8 cellular contexts compared by ENCODE assay signal in the genomic region with DNA sequence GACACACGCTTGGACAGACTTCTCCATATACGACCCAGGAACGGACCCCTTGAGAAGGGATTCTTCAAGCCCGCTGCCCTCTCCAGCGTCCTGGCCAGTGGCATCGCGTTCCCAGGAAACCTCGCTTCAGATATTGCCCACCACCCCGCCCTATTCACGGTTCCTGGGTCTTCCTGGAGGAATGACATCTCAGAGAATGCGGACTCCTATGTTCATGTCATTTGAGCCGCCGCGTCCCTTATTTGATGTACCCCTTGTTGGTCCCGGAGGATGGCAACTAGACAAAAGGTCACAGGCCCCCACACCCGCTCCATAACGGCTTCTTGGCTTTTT. TPM values are rescaled to one million over a fixed set of nuclear protein-coding genes. Genes with fewer than 3 reads are reported as not detected.
DNase-seq lines count a peak whose midpoint lies in the region; ATAC-seq, FAIRE-seq and TF ChIP-seq lines count a peak whose summit lies in the region.

No MANE protein-coding gene starts in this region.

- peak overlapping the region; percentile 71 for H3K27ac Mint-ChIP-seq in osteocyte (ENCODE audit: unreplicated experiment)

- no peak for TF ChIP-seq POLR2A in endothelial cell of umbilical vein (IDR thresholded peaks at IDR 0.05; ENCODE audit: low read depth, low read length)

- peaks cover 14% of the 10 kb centered on the region for H3K4me1 ChIP-seq in endothelial cell of umbilical vein (ENCODE audit: control insufficient read depth, extremely low read depth, insufficient read depth, low read length)

- peaks cover 3 to 6% of the 10 kb centered on the region in 2 experiments for H3K27me3 ChIP-seq in endothelial cell of umbilical vein (ENCODE audit: control insufficient read depth in 2 of 2, insufficient read depth in 2 of 2, low read length in 2 of 2)

- peaks cover 18% of the 10 kb centered on the region for H3K27me3 Mint-ChIP-seq in osteocyte (ENCODE audit: unreplicated experiment)

- no peaks in the 10 kb centered on the region for H3K36me3 ChIP-seq in endothelial cell of umbilical vein (ENCODE audit: control insufficient read depth in 2 of 2, extremely low read depth in 1 of 2, insufficient read depth in 2 of 2, low read length in 2 of 2)

- CTCF ChIA-PET in endothelial cell of umbilical vein (lab: Charles Lee): interaction anchor here (0.6 to 5.6 kb wide), 7 partner anchors 10 to 841 kb away, joined by 3 to 47 read pairs (median 6); a partner anchor contains a TSS

- intact Hi-C loops in endothelial cell of umbilical vein (cut with micrococcal nuclease): no loop called here

- ATAC-seq in GM19035 (IDR thresholded peaks at IDR 0.05; ENCODE audit: unreplicated experiment) (no peak), HG03039 (IDR thresholded peaks at IDR 0.05; ENCODE audit: unreplicated experiment) (no peak), GM19328 (IDR thresholded peaks at IDR 0.05; ENCODE audit: unreplicated experiment) (no peak)

- dilution Hi-C loops in endothelial cell of umbilical vein (cut with MboI; ENCODE audit: extremely low pct_ligation_motif_present, low sequenced_read_pairs): no loop called here

- H3K4me1 Mint-ChIP-seq in osteocyte (ENCODE audit: unreplicated experiment): peaks cover 25% of the 10 kb centered on the region

- peaks cover 39% of the 10 kb centered on the region for H3K79me2 ChIP-seq in endothelial cell of umbilical vein (ENCODE audit: control insufficient read depth, insufficient read depth, low read length)

- no peak for FAIRE-seq in endothelial cell of umbilical vein (lab: Jason Lieb, UNC)

- POLR2A ChIA-PET in endothelial cell of umbilical vein (lab: Charles Lee): interaction anchor here (1.0 kb wide), 1 partner anchor 200 kb away, joined by 4 read pairs; a partner anchor contains a TSS

- DNase-seq in GM12865 (ENCODE audit: low read depth) (no peak), RPMI8226 (peak; percentile 3), endothelial cell of umbilical vein (ENCODE audit: low read depth, low spot score) (no peak), osteocyte (ENCODE audit: extremely low spot score, unreplicated experiment) (no peak), NOMO-1 (lab: John Stamatoyannopoulos, UW; ENCODE audit: unreplicated experiment in 2 of 2) (no peak)

- H3K27ac ChIP-seq in endothelial cell of umbilical vein (ENCODE audit: insufficient read depth, low read depth, low read length): no peak overlapping the region

- peak overlapping the region; percentile 87 for H3K4me3 ChIP-seq in GM12865 (ENCODE audit: low read depth, low read length)
- peak overlapping the region; percentile 68 to 95 (median 89) for H3K4me3 ChIP-seq in endothelial cell of umbilical vein (replicated peaks in 1 of 3; ENCODE audit: insufficient read depth in 1 of 3, low read depth in 1 of 3, low read length in 3 of 3)

- H3K9me1 ChIP-seq in endothelial cell of umbilical vein (replicated peaks; ENCODE audit: control insufficient read depth, extremely low read depth, insufficient read depth, low read length): no peaks in the 10 kb centered on the region

- no peaks in the 10 kb centered on the region for H3K9me3 ChIP-seq in endothelial cell of umbilical vein (replicated peaks; ENCODE audit: control insufficient read depth, insufficient read depth, low read length)

- H3K9me3 Mint-ChIP-seq in osteocyte (ENCODE audit: unreplicated experiment): no peaks in the 10 kb centered on the region

- BruUV-seq in endothelial cell of umbilical vein (replicated peaks; lab: Mats Ljungman, UMichigan): no TSS peak

- H3K36me3 Mint-ChIP-seq in osteocyte (ENCODE audit: unreplicated experiment): no peaks in the 10 kb centered on the region

- peaks cover 6% of the 10 kb centered on the region for H4K20me1 ChIP-seq in endothelial cell of umbilical vein (replicated peaks; ENCODE audit: control insufficient read depth, extremely low read depth, insufficient read depth, low read length)

- H3K4me3 Mint-ChIP-seq in osteocyte (ENCODE audit: unreplicated experiment): peak overlapping the region; percentile 86

- peak overlapping the region; percentile 60 for H3K9ac ChIP-seq in endothelial cell of umbilical vein (replicated peaks; ENCODE audit: extremely low read depth, insufficient read depth, low read length)

- TF ChIP-seq CTCF in GM12865 (IDR thresholded peaks at IDR 0.05; ENCODE audit: insufficient read depth, low read depth, low read length, missing control alignments): no peak
- TF ChIP-seq CTCF in endothelial cell of umbilical vein (IDR thresholded peaks at IDR 0.05; ENCODE audit: extremely low read depth in 1 of 2, insufficient read depth in 1 of 2, low read depth in 1 of 2, low read length in 2 of 2): no peak
- TF ChIP-seq CTCF in osteocyte (IDR thresholded peaks at IDR 0.05): no peak

- peak overlapping the region; percentile 91 for H3K4me2 ChIP-seq in endothelial cell of umbilical vein (ENCODE audit: insufficient read depth, low read length)

- H2AFZ ChIP-seq in endothelial cell of umbilical vein (ENCODE audit: low read depth, low read length): peak overlapping the region; percentile 98

TF ChIP-seq in endothelial cell of umbilical vein, 7 proteins besides CTCF, POLR2A, EP300 and RAD21:
- TF ChIP-seq, protein P1, sequence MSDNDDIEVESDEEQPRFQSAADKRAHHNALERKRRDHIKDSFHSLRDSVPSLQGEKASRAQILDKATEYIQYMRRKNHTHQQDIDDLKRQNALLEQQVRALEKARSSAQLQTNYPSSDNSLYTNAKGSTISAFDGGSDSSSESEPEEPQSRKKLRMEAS (IDR thresholded peaks at IDR 0.05; ENCODE audit: insufficient read depth, insufficient read length): no peak
- no peak for TF ChIP-seq MYC (IDR thresholded peaks at IDR 0.05; ENCODE audit: low read depth, low read length)
- TF ChIP-seq FOS (IDR thresholded peaks at IDR 0.05; ENCODE audit: borderline replicate concordance, insufficient read depth, low read length): no peak
- no peak for TF ChIP-seq JUN (IDR thresholded peaks at IDR 0.05; ENCODE audit: borderline replicate concordance, insufficient read depth, insufficient read length, low read depth)
- no peak for TF ChIP-seq POLR2AphosphoS5 (IDR thresholded peaks at IDR 0.05; ENCODE audit: insufficient read depth, low read depth, low read length)
- TF ChIP-seq GATA2 (IDR thresholded peaks at IDR 0.05; ENCODE audit: insufficient read depth, insufficient read length, low read depth, low read length): no peak
- TF ChIP-seq EZH2 (IDR thresholded peaks at IDR 0.05; ENCODE audit: borderline replicate concordance, low read depth, low read length, severe bottlenecking): no peak

RNA-seq across cellular contexts. Expression of a gene that starts 0.6 kb away (rescaled TPM):
- total RNA-seq in endothelial cell of umbilical vein: 29.3 and 35.1 TPM in 2 replicates
- 9.7 and 13.8 TPM in 2 replicates for polyA plus RNA-seq in endothelial cell of umbilical vein
- polyA plus RNA-seq in endothelial cell of umbilical vein (2011; cell fraction: cytosol; rRNA removed): 9.0 and 10.0 TPM in 2 replicates
- 90.8 and 108 TPM in 2 replicates for polyA plus RNA-seq in endothelial cell of umbilical vein (2011; cell fraction: nucleus; rRNA removed)
- polyA plus RNA-seq in endothelial cell of umbilical vein (2012): 22.7 and 24.7 TPM in 2 replicates
- polyA minus RNA-seq in endothelial cell of umbilical vein: 27.0 and 33.9 TPM in 2 replicates
- polyA minus RNA-seq in endothelial cell of umbilical vein (2011; cell fraction: cytosol; rRNA and poly(A)+ RNA removed): 6.5 TPM
- 55.8 and 76.9 TPM in 2 replicates for polyA minus RNA-seq in endothelial cell of umbilical vein (2011; cell fraction: nucleus; rRNA and poly(A)+ RNA removed)
- total RNA-seq in osteocyte: 23.3 and 26.9 TPM in 2 replicates
